In the genomic region with DNA sequence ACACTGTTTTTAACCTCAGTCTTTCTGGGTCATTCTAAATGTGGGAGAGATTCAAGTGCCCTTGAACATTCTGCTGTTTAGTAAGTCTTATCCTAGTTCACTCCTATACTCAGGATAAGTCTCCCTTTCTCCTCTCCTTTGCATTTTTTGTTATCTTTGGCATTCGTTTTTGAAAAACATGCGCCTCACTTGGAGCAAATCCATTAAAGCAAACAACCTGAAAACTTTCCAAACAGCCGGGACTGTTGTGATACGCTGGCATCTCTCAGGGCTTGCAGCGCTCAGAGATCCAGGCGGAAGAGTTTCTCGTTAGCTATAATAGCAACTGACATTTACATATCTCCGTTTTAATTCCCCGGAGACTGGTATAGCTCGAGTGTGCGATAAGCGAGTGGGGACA, we compare ENCODE assay signal across 12 cellular contexts.
DNase-seq lines count a peak whose midpoint lies in the region; ATAC-seq and TF ChIP-seq lines count a peak whose summit lies in the region.
"Had no signal": no experiment of that assay in that cellular context is flagged by ENCODE, and none has a peak within 500 bp of the region (broad histone marks: within the 10 kb centered on the region; RNA-seq: fewer than 3 reads in every experiment).

No MANE protein-coding gene starts in this region.

- H3K9me3 Mint-ChIP-seq in Caco-2 (ENCODE audit: unreplicated experiment), result no peaks in the 10 kb centered on the region
- H3K9me3 Mint-ChIP-seq: CD8-positive, alpha-beta T cell; IgD-negative memory B cell had no signal

- H3K4me3 ChIP-seq in fibroblast of pulmonary artery (replicated peaks; ENCODE audit: low read depth, low read length) (peak overlapping the region; percentile 31), osteoblast (ENCODE audit: insufficient read depth, low read length) (peak overlapping the region; percentile 63), Caco-2 (ENCODE audit: low read depth, low read length) (no peak overlapping the region)
- H3K4me3 ChIP-seq: colonic mucosa had no signal

- no peaks in the 10 kb centered on the region for H3K36me3 Mint-ChIP-seq in Caco-2 (ENCODE audit: insufficient read depth, unreplicated experiment)
- H3K36me3 Mint-ChIP-seq: CD8-positive, alpha-beta T cell; IgD-negative memory B cell had no signal

- H3K4me1 ChIP-seq in osteoblast (ENCODE audit: insufficient read depth, low read length), result peaks cover 8% of the 10 kb centered on the region
- no peaks in the 10 kb centered on the region for H3K4me1 ChIP-seq in Caco-2
- H3K4me1 ChIP-seq: colonic mucosa had no signal

- CTCF ChIA-PET in Caco-2 (lab: Charles Lee), result no interaction called here

- H4K20me1 ChIP-seq in osteoblast (ENCODE audit: insufficient read depth, low read length), result no peaks in the 10 kb centered on the region

- ATAC-seq in HG03565 (IDR thresholded peaks at IDR 0.05; ENCODE audit: unreplicated experiment), result no peak
- ATAC-seq: CD8-positive, alpha-beta T cell had no signal

- H3K27me3 ChIP-seq in osteoblast (ENCODE audit: insufficient read depth, low read length), result no peaks in the 10 kb centered on the region
- no peaks in the 10 kb centered on the region for H3K27me3 ChIP-seq in Caco-2 (replicated peaks; ENCODE audit: control insufficient read depth, insufficient read depth, low read length)
- H3K27me3 ChIP-seq: colonic mucosa had no signal

- TF ChIP-seq CTCF in fibroblast of pulmonary artery (IDR thresholded peaks at IDR 0.05; ENCODE audit: low read length, missing control alignments) (no peak), osteoblast (IDR thresholded peaks at IDR 0.05; ENCODE audit: extremely low read depth, low read depth, low read length) (no peak), Caco-2 (IDR thresholded peaks at IDR 0.05; ENCODE audit: insufficient read depth in 1 of 2, low read depth in 1 of 2, low read length in 1 of 2, severe bottlenecking in 1 of 2, unreplicated experiment in 1 of 2) (no peak)

- no TSS peak for BruUV-seq in Caco-2 (replicated peaks; lab: Mats Ljungman, UMichigan)

- no peaks in the 10 kb centered on the region for H3K27me3 Mint-ChIP-seq in Caco-2 (ENCODE audit: insufficient read depth, unreplicated experiment)

- H3K79me2 ChIP-seq in osteoblast (ENCODE audit: insufficient read depth, low read length), result no peaks in the 10 kb centered on the region

- peak overlapping the region; percentile 80 for H3K4me2 ChIP-seq in osteoblast (ENCODE audit: insufficient read depth, low read length)

- H2AFZ ChIP-seq in osteoblast (ENCODE audit: low read length), result peak overlapping the region; percentile 76

- H3K4me1 Mint-ChIP-seq in Caco-2 (ENCODE audit: low read depth, unreplicated experiment), result no peaks in the 10 kb centered on the region
- H3K4me1 Mint-ChIP-seq: IgD-negative memory B cell had no signal

- H3K9me3 ChIP-seq in osteoblast (ENCODE audit: low read depth, low read length), result no peaks in the 10 kb centered on the region
- no peaks in the 10 kb centered on the region for H3K9me3 ChIP-seq in Caco-2
- H3K9me3 ChIP-seq: colonic mucosa had no signal

- POLR2A ChIA-PET in Caco-2 (lab: Charles Lee), result no interaction called here

- no peak overlapping the region for H3K4me3 Mint-ChIP-seq in Caco-2 (ENCODE audit: unreplicated experiment)
- H3K4me3 Mint-ChIP-seq: CD8-positive, alpha-beta T cell; IgD-negative memory B cell had no signal

- DNase-seq in Ammon's horn (ENCODE audit: low spot score), result peak; percentile 4
- peak; percentile 15 for DNase-seq in RPMI7951 (ENCODE audit: low read depth)
- DNase-seq in fibroblast of pulmonary artery (ENCODE audit: low read depth), result peak; percentile 84
- DNase-seq in osteoblast (ENCODE audit: insufficient read length, low spot score, missing footprints), result no peak
- no peak for DNase-seq in Caco-2
- DNase-seq in NCI-H1694 (lab: John Stamatoyannopoulos, UW), result no peak
- no peak for DNase-seq in pons (ENCODE audit: low spot score)
- DNase-seq: CD8-positive, alpha-beta T cell; colonic mucosa; stimulated activated CD4-positive, alpha-beta T cell treated with anti-CD3 and anti-CD28 coated beads, Interleukin-4, amount 100 ng/mL, for 24 hours had no signal

- H3K27ac ChIP-seq in osteoblast (ENCODE audit: low read depth, low read length), result no peak overlapping the region
- H3K27ac ChIP-seq: colonic mucosa had no signal

- no peak overlapping the region for H3K27ac Mint-ChIP-seq in Caco-2 (ENCODE audit: unreplicated experiment)
- H3K27ac Mint-ChIP-seq: CD8-positive, alpha-beta T cell had no signal

- H3K36me3 ChIP-seq in osteoblast (ENCODE audit: insufficient read depth, low read length) (no peaks in the 10 kb centered on the region), Caco-2 (ENCODE audit: control insufficient read depth, insufficient read depth, low read length) (no peaks in the 10 kb centered on the region)
- H3K36me3 ChIP-seq: colonic mucosa had no signal

- intact Hi-C loops in Caco-2 (cut with micrococcal nuclease; ENCODE audit: unreplicated experiment), result no loop called here

Comparison
In these comparisons a context has a peak if more than half of its experiments do, and no peak if none do; other contexts are left out.
1. DNase-seq: peak in Ammon's horn (single experiment), RPMI7951 (single experiment) and fibroblast of pulmonary artery (single experiment); none in osteoblast (single experiment), Caco-2 (0 of 2), NCI-H1694 (single experiment) and pons (single experiment).